Comparison of ENCODE assay signal across 23 cellular contexts in the genomic region with DNA sequence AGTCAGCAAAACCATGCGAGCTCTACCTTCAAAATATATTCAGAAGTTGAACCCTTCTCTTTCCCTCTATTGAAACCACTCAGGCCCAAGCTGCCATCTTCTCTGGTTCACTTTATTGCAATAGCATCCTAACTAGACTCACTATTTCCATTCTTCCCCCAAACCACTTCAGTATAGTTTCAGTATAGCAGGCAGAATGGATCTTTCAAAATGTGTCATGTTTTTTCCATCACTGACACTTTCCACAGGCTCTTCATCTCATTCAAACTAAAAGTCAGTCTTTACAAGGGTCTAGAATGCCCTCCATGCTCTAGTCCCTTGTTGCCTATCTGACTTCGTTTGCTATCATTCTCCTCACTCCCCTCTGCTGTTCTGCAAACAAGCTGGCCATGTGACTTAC.
A peak's percentile ranks its signal among the peaks of the same experiment; 100 is the strongest.
DNase-seq lines count a peak whose midpoint lies in the region; ATAC-seq lines count a peak whose summit lies in the region.
"Had no signal": no experiment of that assay in that cellular context is flagged by ENCODE, and none has a peak within 500 bp of the region (broad histone marks: within the 10 kb centered on the region; RNA-seq: fewer than 3 reads in every experiment).

No MANE protein-coding gene starts in this region.

- H3K4me3 Mint-ChIP-seq in activated T-cell treated with anti-CD3 and anti-CD28 coated beads, Interleukin-2, amount 50 U/mL, for 24 hours = no peak overlapping the region
- H3K4me3 Mint-ChIP-seq in activated naive CD8-positive, alpha-beta T cell treated with anti-CD3 and anti-CD28 coated beads, Interleukin-2, amount 50 U/mL, for 24 hours = no peak overlapping the region
- H3K4me3 Mint-ChIP-seq: CD4-positive, alpha-beta memory T cell; IgD-negative memory B cell had no signal

- peaks cover 11% of the 10 kb centered on the region for H3K4me1 Mint-ChIP-seq in activated T-cell treated with anti-CD3 and anti-CD28 coated beads, Interleukin-2, amount 50 U/mL, for 24 hours (ENCODE audit: low read depth)
- H3K4me1 Mint-ChIP-seq in activated naive CD8-positive, alpha-beta T cell treated with anti-CD3 and anti-CD28 coated beads, Interleukin-2, amount 50 U/mL, for 24 hours = peaks cover 11% of the 10 kb centered on the region
- H3K4me1 Mint-ChIP-seq: CD4-positive, alpha-beta memory T cell; IgD-negative memory B cell had no signal

- no peaks in the 10 kb centered on the region for H3K36me3 Mint-ChIP-seq in activated T-cell treated with anti-CD3 and anti-CD28 coated beads, Interleukin-2, amount 50 U/mL, for 24 hours (ENCODE audit: low read depth)
- H3K36me3 Mint-ChIP-seq in activated naive CD8-positive, alpha-beta T cell treated with anti-CD3 and anti-CD28 coated beads, Interleukin-2, amount 50 U/mL, for 24 hours (ENCODE audit: low read depth) = peaks cover 3% of the 10 kb centered on the region
- H3K36me3 Mint-ChIP-seq: CD4-positive, alpha-beta memory T cell; IgD-negative memory B cell had no signal

- peak; percentile 95 for ATAC-seq in activated naive CD8-positive, alpha-beta T cell treated with anti-CD3 and anti-CD28 coated beads, Interleukin-2, amount 50 U/mL, for 24 hours
- no peak for ATAC-seq in left lobe of liver
- no peak for ATAC-seq in GM21529 (IDR thresholded peaks at IDR 0.05; ENCODE audit: unreplicated experiment)
- ATAC-seq: A549, GM12878, PC-3 had no signal

- H3K27ac Mint-ChIP-seq in activated T-cell treated with anti-CD3 and anti-CD28 coated beads, Interleukin-2, amount 50 U/mL, for 24 hours = peak overlapping the region; percentile 60
- peak overlapping the region; percentile 93 for H3K27ac Mint-ChIP-seq in activated naive CD8-positive, alpha-beta T cell treated with anti-CD3 and anti-CD28 coated beads, Interleukin-2, amount 50 U/mL, for 24 hours
- H3K27ac Mint-ChIP-seq: CD4-positive, alpha-beta memory T cell; IgD-negative memory B cell had no signal

- peaks cover 42% of the 10 kb centered on the region for H3K27me3 Mint-ChIP-seq in activated T-cell treated with anti-CD3 and anti-CD28 coated beads, Interleukin-2, amount 50 U/mL, for 24 hours
- peaks cover 4% of the 10 kb centered on the region for H3K27me3 Mint-ChIP-seq in activated naive CD8-positive, alpha-beta T cell treated with anti-CD3 and anti-CD28 coated beads, Interleukin-2, amount 50 U/mL, for 24 hours

- peaks cover 16% of the 10 kb centered on the region for H3K9me3 Mint-ChIP-seq in activated T-cell treated with anti-CD3 and anti-CD28 coated beads, Interleukin-2, amount 50 U/mL, for 24 hours
- peaks cover 20% of the 10 kb centered on the region for H3K9me3 Mint-ChIP-seq in activated naive CD8-positive, alpha-beta T cell treated with anti-CD3 and anti-CD28 coated beads, Interleukin-2, amount 50 U/mL, for 24 hours

- no peak for DNase-seq in activated T-cell treated with anti-CD3 and anti-CD28 coated beads, Interleukin-2, amount 50 U/mL, for 24 hours
- no peak for DNase-seq in activated T-cell treated with anti-CD3 and anti-CD28 coated beads, Interleukin-2, amount 50 U/mL, for 48 hours
- peak; percentile 4 for DNase-seq in stimulated activated CD4-positive, alpha-beta T cell treated with anti-CD3 and anti-CD28 coated beads, Interleukin-1b, Interleukin-23, amount 100 ng/mL, for 48 hours
- no peak for DNase-seq in stimulated activated CD4-positive, alpha-beta T cell treated with anti-CD3 and anti-CD28 coated beads, Interleukin-4, amount 100 ng/mL, for 4 hours
- no peak for DNase-seq in activated naive CD8-positive, alpha-beta T cell treated with anti-CD3 and anti-CD28 coated beads, Interleukin-2, amount 50 U/mL, for 24 hours
- no peak for DNase-seq in left lobe of liver (ENCODE audit: low spot score)
- DNase-seq: C1 segment of cervical spinal cord; CD4-positive, alpha-beta memory T cell; COR-L47; DMS53; MM.1S; NCI-H1694; NCI-H2029 treated with DMSO at 0.1 percent for 48 hours; NCI-H446 treated with DMSO at 0.1 percent for 48 hours; NCI-H526; NCI-H82; NK-92 treated with Interleukin-12 subunit alpha and Interleukin-12 subunit beta, amount 100 ng/mL, for 24 hours; PC-3; SJCRH30 had no signal
